Comparison of ENCODE assay signal across 17 cellular contexts in the genomic region with DNA sequence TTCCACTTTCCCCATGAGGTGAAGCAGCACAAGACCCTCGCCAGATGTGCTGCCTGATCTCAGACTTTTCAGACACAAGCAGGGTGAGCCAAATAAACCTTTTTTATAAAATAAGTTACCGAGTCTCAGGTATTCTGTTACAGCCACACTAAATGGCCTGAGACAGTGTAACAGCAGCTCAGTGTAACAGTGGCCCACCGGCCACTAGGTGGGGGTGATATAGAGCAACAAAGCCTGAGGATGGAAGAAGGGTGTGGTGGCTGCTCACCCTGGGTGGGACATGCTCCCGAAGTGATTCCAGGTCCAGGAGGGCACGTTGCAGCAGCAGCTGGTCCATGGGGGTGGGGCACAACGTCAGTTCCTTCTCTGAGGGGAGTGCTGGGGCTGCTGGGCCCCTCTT. TPM values are rescaled to one million over a fixed set of nuclear protein-coding genes. Genes with fewer than 3 reads are reported as not detected.
A peak's percentile ranks its signal among the peaks of the same experiment; 100 is the strongest.
DNase-seq lines count a peak whose midpoint lies in the region; ATAC-seq and TF ChIP-seq lines count a peak whose summit lies in the region.
"Had no signal": no experiment of that assay in that cellular context is flagged by ENCODE, and none has a peak within 500 bp of the region (broad histone marks: within the 10 kb centered on the region; RNA-seq: fewer than 3 reads in every experiment).

No MANE protein-coding gene starts in this region.

- CTCF ChIA-PET in BJ (lab: Yijun Ruan, JAX) = interaction anchor here (1.1 to 1.2 kb wide), 2 partner anchors 10 to 15 kb away, joined by 3 to 4 read pairs; no protein-coding TSS in a partner anchor
- CTCF ChIA-PET in T-cell (lab: Charles Lee) = no interaction called here

- no peaks in the 10 kb centered on the region for H3K9me3 Mint-ChIP-seq in T-cell
- H3K9me3 Mint-ChIP-seq: central memory CD8-positive, alpha-beta T cell had no signal

- no peak overlapping the region for H2AFZ ChIP-seq in neural cell (ENCODE audit: low read depth, low read length)

- H3K4me3 ChIP-seq in BJ (ENCODE audit: low read depth, low read length) (no peak overlapping the region), choroid plexus epithelial cell (ENCODE audit: low read depth, low read length) (no peak overlapping the region), neural cell (ENCODE audit: low read length) (no peak overlapping the region), right atrium auricular region (no peak overlapping the region)
- H3K4me3 ChIP-seq: smooth muscle cell, stomach had no signal

- H3K36me3 Mint-ChIP-seq in T-cell = peaks cover 80% of the 10 kb centered on the region

- intact Hi-C loops in Right ventricle myocardium inferior (cut with DNase I) = no loop called here

- no peak for DNase-seq in BJ (ENCODE audit: low read depth)
- peak; percentile 5 for DNase-seq in HT-29 (ENCODE audit: low spot score)
- no peak for DNase-seq in choroid plexus epithelial cell (ENCODE audit: low read depth)
- DNase-seq in T-cell = no peak
- DNase-seq in activated effector memory CD4-positive, alpha-beta T cell treated with anti-CD3 and anti-CD28 coated beads, Interleukin-2, amount 50 U/mL, for 16 hours = no peak
- no peak for DNase-seq in Right ventricle myocardium inferior (ENCODE audit: missing footprints)
- DNase-seq in right atrium auricular region (ENCODE audit: low spot score) = no peak
- DNase-seq: activated CD4-positive, CD25-positive, alpha-beta regulatory T cell treated with anti-CD3 and anti-CD28 coated beads, Interleukin-2, amount 50 U/mL, for 72 hours; activated CD8-positive, alpha-beta memory T cell treated with anti-CD3 and anti-CD28 coated beads, Interleukin-2, amount 50 U/mL, for 48 hours; hypothalamus; NCI-H146; NCI-H510A; stomach had no signal

- H3K9ac ChIP-seq in neural cell (ENCODE audit: low read length) = no peak overlapping the region

- H3K27ac ChIP-seq in neural cell (ENCODE audit: low read length) (no peak overlapping the region), right atrium auricular region (no peak overlapping the region)
- H3K27ac ChIP-seq: stomach had no signal

- no peak for TF ChIP-seq EP300 in neural cell (conservative IDR thresholded peaks at IDR 0.05; ENCODE audit: poor library complexity, severe bottlenecking)

- H3K36me3 ChIP-seq in BJ (ENCODE audit: control insufficient read depth, insufficient read depth, low read length) (peaks cover 13% of the 10 kb centered on the region), neural cell (ENCODE audit: insufficient read depth, low read length) (no peaks in the 10 kb centered on the region), right atrium auricular region (peaks cover 68% of the 10 kb centered on the region)

- no peaks in the 10 kb centered on the region for H4K20me1 ChIP-seq in neural cell (ENCODE audit: insufficient read depth)

- 0 out of 2 replicates have a peak, but pooled peaks have one; percentile 5 for TF ChIP-seq CTCF in BJ (IDR thresholded peaks at IDR 0.05; ENCODE audit: insufficient read depth, low read depth, low read length)
- peak; percentile 43 for TF ChIP-seq CTCF in choroid plexus epithelial cell (conservative IDR thresholded peaks at IDR 0.05; ENCODE audit: low read depth, low read length)
- no peak for TF ChIP-seq CTCF in neural cell (IDR thresholded peaks at IDR 0.05; ENCODE audit: poor library complexity, severe bottlenecking)
- no peak for TF ChIP-seq CTCF in right atrium auricular region (IDR thresholded peaks at IDR 0.05)

- no peak for TF ChIP-seq RAD21 in neural cell (conservative IDR thresholded peaks at IDR 0.05)

- no peak overlapping the region for H3K4me2 ChIP-seq in neural cell (ENCODE audit: low read length)
- H3K4me2 ChIP-seq: smooth muscle cell had no signal

- H3K27me3 ChIP-seq in BJ (ENCODE audit: control insufficient read depth, insufficient read depth, low read length) = no peaks in the 10 kb centered on the region
- H3K27me3 ChIP-seq in neural cell (ENCODE audit: insufficient read depth, low read depth, low read length) = no peaks in the 10 kb centered on the region
- H3K27me3 ChIP-seq in right atrium auricular region = no peaks in the 10 kb centered on the region
- H3K27me3 ChIP-seq: stomach had no signal

- no peaks in the 10 kb centered on the region for H3K79me2 ChIP-seq in neural cell (replicated peaks; ENCODE audit: insufficient read depth, low read length)

- no peak overlapping the region for H3K27ac Mint-ChIP-seq in T-cell
- H3K27ac Mint-ChIP-seq: activated naive CD8-positive, alpha-beta T cell had no signal

- no peaks in the 10 kb centered on the region for H3K4me1 ChIP-seq in right atrium auricular region
- H3K4me1 ChIP-seq: stomach had no signal

- no peaks in the 10 kb centered on the region for H3K9me2 ChIP-seq in neural cell (ENCODE audit: insufficient read depth, low read length)

- H3K9me3 ChIP-seq in neural cell (ENCODE audit: low read length) (no peaks in the 10 kb centered on the region), right atrium auricular region (no peaks in the 10 kb centered on the region)
- H3K9me3 ChIP-seq: stomach had no signal

- H3F3A ChIP-seq in neural cell (ENCODE audit: insufficient read depth, low read length, poor library complexity, severe bottlenecking) = no peaks in the 10 kb centered on the region

- H3K4me1 Mint-ChIP-seq in T-cell = peaks cover 0 to 10% (median 2%) of the 10 kb centered on the region in 3 donors

- POLR2A ChIA-PET in BJ (lab: Charles Lee) = no interaction called here
- POLR2A ChIA-PET in T-cell (lab: Charles Lee) = no interaction called here

- ATAC-seq in T-cell (replicated peaks in 1 of 4) = no peak
- no peak for ATAC-seq in Right ventricle myocardium inferior

- H3K4me3 Mint-ChIP-seq in T-cell = no peak overlapping the region
- H3K4me3 Mint-ChIP-seq: activated naive CD8-positive, alpha-beta T cell; central memory CD8-positive, alpha-beta T cell had no signal

- H3K27me3 Mint-ChIP-seq in T-cell = no peaks in the 10 kb centered on the region
- H3K27me3 Mint-ChIP-seq: activated naive CD8-positive, alpha-beta T cell; central memory CD8-positive, alpha-beta T cell had no signal

TF ChIP-seq in neural cell, 6 proteins besides CTCF, POLR2A, EP300 and RAD21:
- no peak for TF ChIP-seq TAF1 (IDR thresholded peaks at IDR 0.05; ENCODE audit: low read depth)
- no peak for TF ChIP-seq MXI1 (conservative IDR thresholded peaks at IDR 0.05; ENCODE audit: poor library complexity, severe bottlenecking)
- TF ChIP-seq, protein P1, sequence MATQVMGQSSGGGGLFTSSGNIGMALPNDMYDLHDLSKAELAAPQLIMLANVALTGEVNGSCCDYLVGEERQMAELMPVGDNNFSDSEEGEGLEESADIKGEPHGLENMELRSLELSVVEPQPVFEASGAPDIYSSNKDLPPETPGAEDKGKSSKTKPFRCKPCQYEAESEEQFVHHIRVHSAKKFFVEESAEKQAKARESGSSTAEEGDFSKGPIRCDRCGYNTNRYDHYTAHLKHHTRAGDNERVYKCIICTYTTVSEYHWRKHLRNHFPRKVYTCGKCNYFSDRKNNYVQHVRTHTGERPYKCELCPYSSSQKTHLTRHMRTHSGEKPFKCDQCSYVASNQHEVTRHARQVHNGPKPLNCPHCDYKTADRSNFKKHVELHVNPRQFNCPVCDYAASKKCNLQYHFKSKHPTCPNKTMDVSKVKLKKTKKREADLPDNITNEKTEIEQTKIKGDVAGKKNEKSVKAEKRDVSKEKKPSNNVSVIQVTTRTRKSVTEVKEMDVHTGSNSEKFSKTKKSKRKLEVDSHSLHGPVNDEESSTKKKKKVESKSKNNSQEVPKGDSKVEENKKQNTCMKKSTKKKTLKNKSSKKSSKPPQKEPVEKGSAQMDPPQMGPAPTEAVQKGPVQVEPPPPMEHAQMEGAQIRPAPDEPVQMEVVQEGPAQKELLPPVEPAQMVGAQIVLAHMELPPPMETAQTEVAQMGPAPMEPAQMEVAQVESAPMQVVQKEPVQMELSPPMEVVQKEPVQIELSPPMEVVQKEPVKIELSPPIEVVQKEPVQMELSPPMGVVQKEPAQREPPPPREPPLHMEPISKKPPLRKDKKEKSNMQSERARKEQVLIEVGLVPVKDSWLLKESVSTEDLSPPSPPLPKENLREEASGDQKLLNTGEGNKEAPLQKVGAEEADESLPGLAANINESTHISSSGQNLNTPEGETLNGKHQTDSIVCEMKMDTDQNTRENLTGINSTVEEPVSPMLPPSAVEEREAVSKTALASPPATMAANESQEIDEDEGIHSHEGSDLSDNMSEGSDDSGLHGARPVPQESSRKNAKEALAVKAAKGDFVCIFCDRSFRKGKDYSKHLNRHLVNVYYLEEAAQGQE (IDR thresholded peaks at IDR 0.05; ENCODE audit: borderline replicate concordance) = no peak
- TF ChIP-seq SMC3 (conservative IDR thresholded peaks at IDR 0.05; ENCODE audit: poor library complexity) = peak; percentile 18

RNA-seq across cellular contexts. Expression of a gene that starts 44.6 kb away (rescaled TPM):
- polyA plus RNA-seq in BJ (2011; rRNA removed) (2.7 and 5.4 TPM in 2 replicates), neural cell (7.7 and 8.5 TPM in 2 replicates)
- 4.1 and 5.2 TPM in 2 replicates for polyA minus RNA-seq in BJ (2011; rRNA and poly(A)+ RNA removed)
- total RNA-seq in HT-29 (2014; rRNA removed; shearing (Covaris generic)) = 13.1 and 15.4 TPM in 2 replicates
- 17.3 and 19.1 TPM in 2 replicates for polyA minus RNA-seq in neural cell
- total RNA-seq in T-cell (10 to 100 TPM; 13.1 to 18.1 (median 16.4) TPM), Right ventricle myocardium inferior (15.0 TPM), right atrium auricular region (10 to 100 TPM; 10.5 to 11.2 TPM)

Comparison
In these comparisons a context has a peak if more than half of its experiments do, and no peak if none do; other contexts are left out.
1. CTCF ChIP-seq: peak in BJ (single experiment) and choroid plexus epithelial cell (single experiment); none in neural cell (single experiment) and right atrium auricular region (0 of 2).